Comparison of ENCODE assay signal across 6 cellular contexts in the genomic region with DNA sequence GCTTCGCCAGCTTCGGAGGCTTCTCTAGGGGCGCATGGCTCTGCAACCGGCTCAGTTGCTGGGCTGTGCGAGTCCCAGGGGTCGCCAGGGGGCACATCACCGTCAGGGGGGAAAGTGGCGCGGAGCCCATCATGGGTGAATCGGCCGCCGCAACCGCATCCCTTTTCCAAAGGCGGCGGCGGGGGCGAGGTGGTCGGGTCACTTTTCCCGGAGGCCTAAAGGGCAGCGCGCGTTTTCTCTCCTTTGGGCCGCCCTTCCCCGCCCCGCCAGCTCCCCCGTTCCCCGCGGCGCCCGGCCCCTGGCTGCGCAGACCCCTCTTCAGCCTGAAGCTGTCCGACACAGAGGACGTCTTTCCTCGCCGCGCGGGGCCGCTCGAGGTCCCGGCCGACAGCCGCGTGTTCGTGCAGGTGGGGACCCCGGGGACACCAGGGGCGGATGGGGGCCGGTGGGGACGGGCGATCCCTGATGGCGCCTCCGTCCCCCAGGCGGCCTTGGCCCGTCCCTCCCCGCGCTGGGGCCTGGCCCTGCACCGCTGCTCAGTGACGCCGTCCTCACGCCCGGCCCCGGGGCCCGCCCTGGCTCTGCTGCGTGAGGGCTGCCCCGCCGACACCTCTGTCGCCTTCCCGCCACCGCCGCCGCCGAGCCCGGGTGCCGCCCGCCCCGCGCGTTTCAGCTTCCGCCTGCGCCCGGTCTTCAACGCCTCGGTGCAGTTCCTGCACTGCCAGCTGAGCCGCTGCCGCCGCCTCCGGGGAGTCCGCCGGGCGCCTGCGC. TPM values are rescaled to one million over a fixed set of nuclear protein-coding genes. Genes with fewer than 3 reads are reported as not detected.
DNase-seq lines count a peak whose midpoint lies in the region; TF ChIP-seq lines count a peak whose summit lies in the region.

No MANE protein-coding gene starts in this region.

- peaks cover 5% of the 10 kb centered on the region for H3K79me1 ChIP-seq in mesenchymal stem cell (replicated peaks; ENCODE audit: low read length, poor library complexity, severe bottlenecking)

- peak overlapping the region; percentile 54 for H3K4me2 ChIP-seq in mesenchymal stem cell (ENCODE audit: low read length, poor library complexity, severe bottlenecking)

- H2BK12ac ChIP-seq in mesenchymal stem cell (ENCODE audit: low read length in 2 of 2) = no peak overlapping the region

- H3K36me3 ChIP-seq in cardiac muscle cell = peaks cover 13% of the 10 kb centered on the region
- H3K36me3 ChIP-seq in mesenchymal stem cell (ENCODE audit: control insufficient read depth in 1 of 2, insufficient read depth in 2 of 2, low read depth in 1 of 2, low read length in 2 of 2) = peaks cover 17 to 35% of the 10 kb centered on the region in 2 experiments

- H3K9me3 ChIP-seq in cardiac muscle cell (ENCODE audit: low read depth) (no peaks in the 10 kb centered on the region), mesenchymal stem cell (ENCODE audit: control insufficient read depth, low read length) (no peaks in the 10 kb centered on the region)

- peak overlapping the region in 1 of 2 experiments; percentile 74 for H3K14ac ChIP-seq in mesenchymal stem cell (ENCODE audit: low read length in 2 of 2)

- peak overlapping the region; percentile 58 for H4K91ac ChIP-seq in mesenchymal stem cell (ENCODE audit: low read length)

- peak overlapping the region; percentile 60 for H2BK15ac ChIP-seq in mesenchymal stem cell (ENCODE audit: low read depth, poor library complexity, severe bottlenecking)

- no peak overlapping the region for H2BK5ac ChIP-seq in mesenchymal stem cell (ENCODE audit: low read depth, low read length, poor library complexity, severe bottlenecking)

- intact Hi-C loops in cardiac septum (cut with DNase I) = no loop called here

- TF ChIP-seq CTCF in cardiac muscle cell (IDR thresholded peaks at IDR 0.05; ENCODE audit: low read depth, low read length) = no peak

- H3K4me3 ChIP-seq in cardiac muscle cell = peak overlapping the region; percentile 29
- H3K4me3 ChIP-seq in mesenchymal stem cell (ENCODE audit: insufficient read depth in 1 of 2, low read depth in 1 of 2, low read length in 2 of 2) = peak overlapping the region; percentile 49 to 63

- no peak overlapping the region for H2AK5ac ChIP-seq in mesenchymal stem cell (ENCODE audit: low read length, severe bottlenecking)

- peak overlapping the region in 1 of 2 experiments; percentile 36 for H3K23ac ChIP-seq in mesenchymal stem cell (ENCODE audit: low read length in 2 of 2)

- H3K27ac ChIP-seq in cardiac muscle cell (no peak overlapping the region), mesenchymal stem cell (ENCODE audit: low read length, poor library complexity, severe bottlenecking) (no peak overlapping the region)

- peak overlapping the region; percentile 38 for H3K9ac ChIP-seq in mesenchymal stem cell (ENCODE audit: low read length)

- H3K4me1 ChIP-seq in cardiac muscle cell (ENCODE audit: low read depth) (peaks cover 5% of the 10 kb centered on the region), mesenchymal stem cell (ENCODE audit: control insufficient read depth, insufficient read depth, low read depth, low read length) (peaks cover 35% of the 10 kb centered on the region)

- peak overlapping the region; percentile 16 for H2AFZ ChIP-seq in mesenchymal stem cell (ENCODE audit: low read depth, low read length)

- H2BK120ac ChIP-seq in mesenchymal stem cell (ENCODE audit: low read depth, low read length) = no peak overlapping the region

- no peak overlapping the region for H3K4ac ChIP-seq in mesenchymal stem cell (ENCODE audit: low read depth in 1 of 2, low read length in 2 of 2)

- H4K8ac ChIP-seq in mesenchymal stem cell (ENCODE audit: low read length) = peak overlapping the region; percentile 93

- 2% methylated on average over 86 of the region's 90 CpGs for WGBS in mesenchymal stem cell

- H3K18ac ChIP-seq in mesenchymal stem cell (ENCODE audit: low read depth in 1 of 2, low read length in 2 of 2) = peak overlapping the region; percentile 50 to 73

- DNase-seq in cardiac muscle cell (ENCODE audit: low read depth in 1 of 2, low spot score in 1 of 2) (peak in 1 of 2 donors; percentile 34), cardiac septum (ENCODE audit: low spot score) (no peak), activated gamma-delta T cell treated with Interleukin-2 at 50 U/mL for 16 hours (peak; percentile 36), mesenchymal stem cell (peak; percentile 23), RKO (ENCODE audit: low spot score) (no peak)
- DNase-seq in NK-92 treated with Interleukin-12 subunit alpha and Interleukin-12 subunit beta, amount 100 ng/mL, for 24 hours (lab: John Stamatoyannopoulos, UW) = no peak

- H3K27me3 ChIP-seq in cardiac muscle cell (peaks cover 51% of the 10 kb centered on the region), mesenchymal stem cell (ENCODE audit: control insufficient read depth in 1 of 2, insufficient read depth in 1 of 2, low read length in 2 of 2) (peaks cover 21 to 31% of the 10 kb centered on the region in 2 experiments)

RNA-seq across cellular contexts. Expression of gene TGFBR3L, which starts 1.7 kb away (rescaled TPM):
- total RNA-seq in cardiac muscle cell (0.46 and 3.2 TPM in 2 replicates), cardiac septum (3.0 TPM)
- 2.6 and 11.8 TPM in 2 replicates for polyA plus RNA-seq in cardiac muscle cell
- 3.1 TPM for polyA plus RNA-seq in mesenchymal stem cell (2013, experiment 1 of 2)
- polyA plus RNA-seq in mesenchymal stem cell (2013, experiment 2 of 2) = 2.7 TPM

RNA-seq across cellular contexts. Expression of gene SNAPC2, which starts 3.8 kb away (rescaled TPM):
- total RNA-seq in cardiac muscle cell = 22.1 and 42.1 TPM in 2 replicates
- 22.5 and 31.4 TPM in 2 replicates for polyA plus RNA-seq in cardiac muscle cell
- 12.3 TPM for total RNA-seq in cardiac septum
- 25.1 TPM for polyA plus RNA-seq in mesenchymal stem cell (2013, experiment 1 of 2)
- 25.1 TPM for polyA plus RNA-seq in mesenchymal stem cell (2013, experiment 2 of 2)

RNA-seq across cellular contexts. Expression of gene CTXN1, which starts 9.6 kb away (rescaled TPM):
- total RNA-seq in cardiac muscle cell = 22.8 and 60.1 TPM in 2 replicates
- polyA plus RNA-seq in cardiac muscle cell = 18.1 and 48.5 TPM in 2 replicates
- total RNA-seq in cardiac septum = 0.24 TPM
- polyA plus RNA-seq in mesenchymal stem cell (2013, experiment 1 of 2) = 20.6 TPM
- polyA plus RNA-seq in mesenchymal stem cell (2013, experiment 2 of 2) = 19.0 TPM

RNA-seq across cellular contexts. Expression of gene MAP2K7, which starts 12.6 kb away (rescaled TPM):
- total RNA-seq in cardiac muscle cell = 23.5 and 24.1 TPM in 2 replicates
- polyA plus RNA-seq in cardiac muscle cell = 12.4 and 18.6 TPM in 2 replicates
- 28.6 TPM for total RNA-seq in cardiac septum
- polyA plus RNA-seq in mesenchymal stem cell (2013, experiment 1 of 2) = 19.1 TPM
- polyA plus RNA-seq in mesenchymal stem cell (2013, experiment 2 of 2) = 18.7 TPM

RNA-seq across cellular contexts. Expression of gene TIMM44, which starts 27.1 kb away (rescaled TPM):
- total RNA-seq in cardiac muscle cell (77.9 and 92.4 TPM in 2 replicates), cardiac septum (82.6 TPM)
- 52.0 and 52.5 TPM in 2 replicates for polyA plus RNA-seq in cardiac muscle cell
- 43.2 TPM for polyA plus RNA-seq in mesenchymal stem cell (2013, experiment 1 of 2)
- polyA plus RNA-seq in mesenchymal stem cell (2013, experiment 2 of 2) = 41.3 TPM

Comparison
In these comparisons a context has a peak if more than half of its experiments do, and no peak if none do; other contexts are left out.
1. RNA of gene CTXN1, which starts 9.6 kb away (total RNA-seq): 22.8 to 60.1 TPM in cardiac muscle cell; 0.24 TPM in cardiac septum (single experiment); every median in the first group is over 10 times any median in the second.
2. DNase-seq: peak in activated gamma-delta T cell treated with Interleukin-2 at 50 U/mL for 16 hours (single experiment) and mesenchymal stem cell (single experiment); none in cardiac septum (single experiment), RKO (single experiment) and NK-92 treated with Interleukin-12 subunit alpha and Interleukin-12 subunit beta, amount 100 ng/mL, for 24 hours (single experiment).